In genomic region chr10:31171402-31172120, GRCh38 we compare ENCODE assay signal across 25 cellular contexts.
DNase-seq lines count a peak whose midpoint lies in the region; ATAC-seq, FAIRE-seq and TF ChIP-seq lines count a peak whose summit lies in the region.
"Had no signal": no experiment of that assay in that cellular context is flagged by ENCODE, and none has a peak within 500 bp of the region (broad histone marks: within the 10 kb centered on the region; RNA-seq: fewer than 3 reads in every experiment).

No MANE protein-coding gene starts in this region.

- H3K27ac Mint-ChIP-seq in astrocyte (ENCODE audit: unreplicated experiment), result no peak overlapping the region
- peak overlapping the region; percentile 92 for H3K27ac Mint-ChIP-seq in glutamatergic neuron (ENCODE audit: unreplicated experiment)
- H3K27ac Mint-ChIP-seq: activated naive CD4-positive, alpha-beta T cell treated with anti-CD3 and anti-CD28 coated beads, Interleukin-2, amount 50 U/mL, for 72 hours; activated T-cell treated with anti-CD3 and anti-CD28 coated beads, Interleukin-2, amount 50 U/mL, for 72 hours had no signal

- no peak overlapping the region for H2AFZ ChIP-seq in astrocyte (ENCODE audit: low read depth, low read length)

- H3K9me3 ChIP-seq in astrocyte (ENCODE audit: insufficient read depth, low read depth, low read length), result peaks cover 4% of the 10 kb centered on the region

- H3K9me3 Mint-ChIP-seq in astrocyte (ENCODE audit: unreplicated experiment) (peaks cover 15% of the 10 kb centered on the region), glutamatergic neuron (ENCODE audit: unreplicated experiment) (peaks cover 9% of the 10 kb centered on the region)

- H3K27me3 Mint-ChIP-seq in astrocyte (ENCODE audit: low read depth, unreplicated experiment) (no peaks in the 10 kb centered on the region), glutamatergic neuron (ENCODE audit: unreplicated experiment) (peaks cover 3% of the 10 kb centered on the region)

- peak; percentile 58 for DNase-seq in D341Med (ENCODE audit: low spot score)
- peak; percentile 97 for DNase-seq in HFF-Myc (ENCODE audit: extremely low read depth, low read depth)
- peak; percentile 17 for DNase-seq in astrocyte (ENCODE audit: low read depth)
- DNase-seq in glutamatergic neuron, result no peak
- no peak for DNase-seq in glomerular visceral epithelial cell (ENCODE audit: extremely low spot score)
- DNase-seq: activated CD4-positive, alpha-beta T cell treated with anti-CD3 and anti-CD28 coated beads for 1 hour; activated T-cell treated with anti-CD3 and anti-CD28 coated beads, Interleukin-2, amount 50 U/mL, for 72 hours; hypothalamus; islet precursor cell; NCI-H1105; NCI-H2081; NCI-H510A; retina; stimulated activated CD4-positive, alpha-beta T cell treated with anti-CD3 and anti-CD28 coated beads, Interleukin-12 subunit alpha, Interleukin-12 subunit beta, amount 100 ng/mL, for 4 hours; upper lobe of left lung had no signal

- H4K20me1 ChIP-seq in astrocyte (ENCODE audit: insufficient read depth, low read length), result no peaks in the 10 kb centered on the region
- H4K20me1 ChIP-seq: BLaER1 had no signal

- no peaks in the 10 kb centered on the region for H3K79me2 ChIP-seq in astrocyte (ENCODE audit: insufficient read depth, low read length)

- H3K36me3 ChIP-seq in astrocyte (ENCODE audit: insufficient read depth, low read length), result no peaks in the 10 kb centered on the region
- H3K36me3 ChIP-seq: BLaER1, upper lobe of left lung had no signal

- ATAC-seq in GM21526 (IDR thresholded peaks at IDR 0.05; ENCODE audit: low FRiP score, unreplicated experiment) (no peak), GM21360 (IDR thresholded peaks at IDR 0.05; ENCODE audit: unreplicated experiment) (no peak)
- ATAC-seq: activated naive CD4-positive, alpha-beta T cell treated with anti-CD3 and anti-CD28 coated beads, Interleukin-2, amount 50 U/mL, for 72 hours; activated T-cell treated with anti-CD3 and anti-CD28 coated beads, Interleukin-2, amount 50 U/mL, for 72 hours had no signal

- H3K4me1 ChIP-seq in astrocyte (ENCODE audit: insufficient read depth, low read length), result no peaks in the 10 kb centered on the region
- H3K4me1 ChIP-seq: BLaER1, upper lobe of left lung had no signal

- TF ChIP-seq CTCF in HFF-Myc (IDR thresholded peaks at IDR 0.05; ENCODE audit: low read depth, low read length, missing control alignments) (no peak), astrocyte (IDR thresholded peaks at IDR 0.05; ENCODE audit: insufficient read depth, low read depth, low read length) (no peak), glutamatergic neuron (IDR thresholded peaks at IDR 0.05; ENCODE audit: partially characterized antibody, unreplicated experiment) (no peak)

- H3K4me3 Mint-ChIP-seq in astrocyte (ENCODE audit: unreplicated experiment), result no peak overlapping the region
- no peak overlapping the region for H3K4me3 Mint-ChIP-seq in glutamatergic neuron (ENCODE audit: unreplicated experiment)
- H3K4me3 Mint-ChIP-seq: activated T-cell treated with anti-CD3 and anti-CD28 coated beads, Interleukin-2, amount 50 U/mL, for 72 hours; brain had no signal

- no peaks in the 10 kb centered on the region for H3K4me1 Mint-ChIP-seq in astrocyte (ENCODE audit: low read depth, unreplicated experiment)
- H3K4me1 Mint-ChIP-seq in glutamatergic neuron (ENCODE audit: low read depth, unreplicated experiment), result peaks cover 11% of the 10 kb centered on the region
- H3K4me1 Mint-ChIP-seq: brain had no signal

- H3K9ac ChIP-seq in astrocyte (ENCODE audit: low read length), result no peak overlapping the region
- H3K9ac ChIP-seq: BLaER1 had no signal

- H3K4me3 ChIP-seq in HFF-Myc (replicated peaks; ENCODE audit: low read depth, low read length) (no peak overlapping the region), astrocyte (ENCODE audit: insufficient read depth, low read depth, low read length) (no peak overlapping the region)
- H3K4me3 ChIP-seq: BLaER1, lung, upper lobe of left lung had no signal

- FAIRE-seq in astrocyte (lab: Jason Lieb, UNC), result no peak
- FAIRE-seq: colon, D721Med, G401.6, H1 had no signal

- no peak overlapping the region for H3K4me2 ChIP-seq in astrocyte (ENCODE audit: low read length)
- H3K4me2 ChIP-seq: BLaER1 had no signal

- H3K36me3 Mint-ChIP-seq in astrocyte (ENCODE audit: low read depth, unreplicated experiment) (no peaks in the 10 kb centered on the region), glutamatergic neuron (ENCODE audit: unreplicated experiment) (peaks cover 20% of the 10 kb centered on the region)
- H3K36me3 Mint-ChIP-seq: brain had no signal

- H3K27me3 ChIP-seq in astrocyte (ENCODE audit: insufficient read depth, low read length), result no peaks in the 10 kb centered on the region
- H3K27me3 ChIP-seq: BLaER1, upper lobe of left lung had no signal

- no peak overlapping the region for H3K27ac ChIP-seq in astrocyte (ENCODE audit: low read depth, low read length)
- H3K27ac ChIP-seq: BLaER1, upper lobe of left lung had no signal

Comparison
In these comparisons a context has a peak if more than half of its experiments do, and no peak if none do; other contexts are left out.
1. DNase-seq: peak in D341Med (single experiment), HFF-Myc (single experiment) and astrocyte (single experiment); none in glutamatergic neuron (single experiment) and glomerular visceral epithelial cell (single experiment).